Comparison of ENCODE assay signal across 18 cellular contexts in the genomic region with DNA sequence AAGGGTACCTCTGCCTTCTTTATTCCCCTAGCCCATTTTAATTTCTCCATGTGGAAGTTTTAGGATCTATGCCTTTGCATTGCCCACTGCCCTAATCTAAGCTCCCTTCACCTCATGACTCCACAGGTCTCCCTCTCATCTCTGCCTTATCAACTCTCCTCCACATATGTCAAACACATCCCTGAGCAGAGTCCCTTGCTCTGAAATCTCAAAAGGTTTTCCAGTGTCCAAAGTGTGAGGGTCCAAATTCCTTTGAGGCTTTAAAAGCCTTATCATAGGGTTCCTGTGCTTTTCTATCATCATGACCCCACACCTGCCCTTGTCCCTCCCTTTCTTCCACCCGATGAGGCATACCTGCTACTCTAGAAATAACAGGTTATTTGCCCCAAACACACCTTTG. TPM values are rescaled to one million over a fixed set of nuclear protein-coding genes. Genes with fewer than 3 reads are reported as not detected.
DNase-seq lines count a peak whose midpoint lies in the region; ATAC-seq, FAIRE-seq and TF ChIP-seq lines count a peak whose summit lies in the region.
"Had no signal": no experiment of that assay in that cellular context is flagged by ENCODE, and none has a peak within 500 bp of the region (broad histone marks: within the 10 kb centered on the region; RNA-seq: fewer than 3 reads in every experiment).

No MANE protein-coding gene starts in this region.

- intact Hi-C loops in left ventricle myocardium inferior (cut with micrococcal nuclease), result no loop called here
- intact Hi-C loops in IMR-90 (cut with micrococcal nuclease), result loop anchor here (5.0 to 10.0 kb wide), 3 partner anchors 255 to 862 kb away; no protein-coding TSS in a partner anchor

- no peak overlapping the region for H3K23ac ChIP-seq in IMR-90 (ENCODE audit: low read depth, low read length)

- H2BK5ac ChIP-seq in IMR-90 (ENCODE audit: low read depth, low read length, poor library complexity, severe bottlenecking), result no peak overlapping the region

- H2AK9ac ChIP-seq in IMR-90 (replicated peaks; ENCODE audit: low read depth, low read length, poor library complexity), result no peak overlapping the region

- H3K4me1 ChIP-seq in cardiac muscle cell (ENCODE audit: low read depth) (peaks cover 29% of the 10 kb centered on the region), left ventricle myocardium inferior (peaks cover 42% of the 10 kb centered on the region), IMR-90 (ENCODE audit: control insufficient read depth, insufficient read depth, low read length) (peaks cover 18% of the 10 kb centered on the region), small intestine (ENCODE audit: control insufficient read depth in 2 of 2, insufficient read depth in 1 of 2, low read depth in 1 of 2, low read length in 1 of 2) (peaks cover 0 to 6% of the 10 kb centered on the region in 2 donors)
- no peaks in the 10 kb centered on the region for H3K4me1 ChIP-seq in effector memory CD4-positive, alpha-beta T cell (ENCODE audit: control insufficient read depth, insufficient read depth, low read length, poor library complexity, severe bottlenecking)
- H3K4me1 ChIP-seq: HAP-1 had no signal

- in situ Hi-C loops in IMR-90 (cut with MboI; ENCODE audit: low sequenced_read_pairs), result loop anchor here (5.0 kb wide), 1 partner anchor 705 kb away; no protein-coding TSS in a partner anchor

- H3K4ac ChIP-seq in IMR-90 (ENCODE audit: low read depth, low read length), result peak overlapping the region; percentile 13; the same call in 1 of the 2 replicates

- no peaks in the 10 kb centered on the region for H3K27me3 ChIP-seq in cardiac muscle cell
- no peaks in the 10 kb centered on the region for H3K27me3 ChIP-seq in left ventricle myocardium inferior (ENCODE audit: low read depth)
- H3K27me3 ChIP-seq in IMR-90 (ENCODE audit: control insufficient read depth, insufficient read depth, low read length), result no peaks in the 10 kb centered on the region
- H3K27me3 ChIP-seq in small intestine (ENCODE audit: control insufficient read depth in 2 of 2, insufficient read depth in 2 of 2, low read length in 2 of 2), result no peaks in the 10 kb centered on the region
- no peaks in the 10 kb centered on the region for H3K27me3 ChIP-seq in effector memory CD4-positive, alpha-beta T cell (replicated peaks; ENCODE audit: control insufficient read depth, insufficient read depth, low read length, poor library complexity, severe bottlenecking)
- H3K27me3 ChIP-seq: BLaER1 treated with 17β-estradiol and CSF1 and Interleukin-3, amounts not matched to agents 10 nM and 100 nM had no signal

- H4K8ac ChIP-seq in IMR-90 (ENCODE audit: low read depth in 2 of 2, low read length in 2 of 2), result no peak overlapping the region

- no peak overlapping the region for H3K14ac ChIP-seq in IMR-90 (replicated peaks; ENCODE audit: low read depth, low read length)

- H2BK120ac ChIP-seq in IMR-90 (ENCODE audit: low read depth, low read length), result no peak overlapping the region

- H3K27ac ChIP-seq in cardiac muscle cell (peak overlapping the region; percentile 59), left ventricle myocardium inferior (replicated peaks) (no peak overlapping the region), IMR-90 (ENCODE audit: insufficient read depth, low read length) (no peak overlapping the region), small intestine (ENCODE audit: low read depth in 1 of 2, low read length in 1 of 2) (no peak overlapping the region)
- no peak overlapping the region for H3K27ac ChIP-seq in effector memory CD4-positive, alpha-beta T cell (ENCODE audit: insufficient read depth, low read length, poor library complexity, severe bottlenecking)
- H3K27ac ChIP-seq: BLaER1 treated with 17β-estradiol and CSF1 and Interleukin-3, amounts not matched to agents 10 nM and 100 nM had no signal

- dilution Hi-C loops in IMR-90 (cut with HindIII; ENCODE audit: low sequenced_read_pairs, unreplicated experiment), result no loop called here

- no peaks in the 10 kb centered on the region for H3K27me3 Mint-ChIP-seq in osteocyte (ENCODE audit: unreplicated experiment)
- H3K27me3 Mint-ChIP-seq: CD4-positive, CD25-positive, alpha-beta regulatory T cell had no signal

- H4K91ac ChIP-seq in IMR-90 (ENCODE audit: insufficient read depth, low read depth, low read length), result no peak overlapping the region

- no peak overlapping the region for H3K9ac ChIP-seq in IMR-90 (ENCODE audit: low read depth, low read length)

- no peak overlapping the region for H2AK5ac ChIP-seq in IMR-90 (ENCODE audit: low read depth, low read length)

- H3K9me1 ChIP-seq in IMR-90 (ENCODE audit: insufficient read depth, low read length), result peaks cover 13% of the 10 kb centered on the region

- TF ChIP-seq RAD21 in IMR-90 (IDR thresholded peaks at IDR 0.05; ENCODE audit: low read length), result no peak

- TF ChIP-seq POLR2A in IMR-90 (IDR thresholded peaks at IDR 0.05; ENCODE audit: low read depth, low read length), result no peak

- DNase-seq in cardiac muscle cell (ENCODE audit: low read depth in 1 of 2, low spot score in 1 of 2), result no peak
- no peak for DNase-seq in left ventricle myocardium inferior
- DNase-seq in IMR-90, result no peak
- DNase-seq in osteocyte (ENCODE audit: extremely low spot score, unreplicated experiment), result no peak
- DNase-seq in small intestine, result peak; percentile 59
- DNase-seq in effector memory CD4-positive, alpha-beta T cell, result no peak
- DNase-seq in DMS 273 (lab: John Stamatoyannopoulos, UW; ENCODE audit: unreplicated experiment), result no peak
- DNase-seq: 8988T; ACHN; Calu3; CD4-positive, CD25-positive, alpha-beta regulatory T cell; HFFc6 had no signal

- no peak for FAIRE-seq in small intestine (lab: Jason Lieb, UNC)
- FAIRE-seq: GM12878, H1, HTR-8/SVneo had no signal

- H3K4me1 Mint-ChIP-seq in osteocyte (ENCODE audit: unreplicated experiment), result peaks cover 37% of the 10 kb centered on the region

- no CpG with 5 or more reads among the region's 1 CpG for WGBS in IMR-90 (ENCODE audit: extremely low coverage in 2 of 2, insufficient read length in 1 of 2), 2 experiments
- 32 to 61% (median 35%) methylated on average over 1 of the region's 1 CpG for WGBS in small intestine, 3 donors

- POLR2A ChIA-PET in IMR-90 (lab: Charles Lee; ENCODE audit: unreplicated experiment), result no interaction called here

- H3K36me3 ChIP-seq in cardiac muscle cell (no peaks in the 10 kb centered on the region), left ventricle myocardium inferior (peaks cover 4% of the 10 kb centered on the region), IMR-90 (ENCODE audit: control insufficient read depth, insufficient read depth, low read length) (no peaks in the 10 kb centered on the region), small intestine (ENCODE audit: control insufficient read depth in 2 of 2, insufficient read depth in 2 of 2, low read length in 2 of 2) (no peaks in the 10 kb centered on the region)
- no peaks in the 10 kb centered on the region for H3K36me3 ChIP-seq in effector memory CD4-positive, alpha-beta T cell (ENCODE audit: control insufficient read depth, insufficient read depth, low read length)
- H3K36me3 ChIP-seq: HAP-1 had no signal

- H2BK15ac ChIP-seq in IMR-90 (ENCODE audit: low read depth, low read length), result no peak overlapping the region

- no peak overlapping the region for H3K56ac ChIP-seq in IMR-90 (ENCODE audit: extremely low read depth, insufficient read depth, low read length)

- CTCF ChIA-PET in IMR-90 (lab: Yijun Ruan, JAX), result no interaction called here

- BruUV-seq in IMR-90 (replicated peaks; lab: Mats Ljungman, UMichigan), result no TSS peak

- H3K18ac ChIP-seq in IMR-90 (ENCODE audit: low read depth, low read length), result no peak overlapping the region

- H3K4me3 ChIP-seq in cardiac muscle cell (no peak overlapping the region), left ventricle myocardium inferior (no peak overlapping the region), IMR-90 (ENCODE audit: insufficient read depth, low read depth, low read length) (no peak overlapping the region), small intestine (ENCODE audit: low read depth in 1 of 2, low read length in 2 of 2) (no peak overlapping the region)
- no peak overlapping the region for H3K4me3 ChIP-seq in effector memory CD4-positive, alpha-beta T cell (ENCODE audit: insufficient read depth, low read depth, low read length, poor library complexity, severe bottlenecking)
- H3K4me3 ChIP-seq: BLaER1 treated with 17β-estradiol and CSF1 and Interleukin-3, amounts not matched to agents 10 nM and 100 nM; GM12878; HAP-1 had no signal

- H3K27ac Mint-ChIP-seq in osteocyte (ENCODE audit: unreplicated experiment), result peak overlapping the region; percentile 47
- H3K27ac Mint-ChIP-seq: HFFc6 had no signal

- H2BK20ac ChIP-seq in IMR-90 (ENCODE audit: low read depth, low read length), result no peak overlapping the region

- H4K5ac ChIP-seq in IMR-90 (ENCODE audit: low read depth, low read length), result no peak overlapping the region

- 0 out of 4 replicates have a peak, but pooled peaks cover 0 to 6% of the 10 kb centered on the region in 2 experiments for H3K79me1 ChIP-seq in IMR-90 (ENCODE audit: low read depth in 1 of 2, low read length in 2 of 2)

- no peak overlapping the region for H3K4me2 ChIP-seq in IMR-90 (ENCODE audit: low read depth, low read length)

- H3K9me3 ChIP-seq in cardiac muscle cell (ENCODE audit: low read depth), result no peaks in the 10 kb centered on the region
- no peaks in the 10 kb centered on the region for H3K9me3 ChIP-seq in left ventricle myocardium inferior (replicated peaks)
- no peaks in the 10 kb centered on the region for H3K9me3 ChIP-seq in IMR-90 (ENCODE audit: control insufficient read depth, insufficient read depth, low read length)
- H3K9me3 ChIP-seq in small intestine (ENCODE audit: control insufficient read depth, low read depth), result no peaks in the 10 kb centered on the region
- no peaks in the 10 kb centered on the region for H3K9me3 ChIP-seq in effector memory CD4-positive, alpha-beta T cell (ENCODE audit: control insufficient read depth, low read length)
- H3K9me3 ChIP-seq: BLaER1 treated with 17β-estradiol and CSF1 and Interleukin-3, amounts not matched to agents 10 nM and 100 nM; HAP-1 had no signal

- H2AFZ ChIP-seq in IMR-90 (replicated peaks; ENCODE audit: low read length, poor library complexity), result no peak overlapping the region

- ATAC-seq in IMR-90 (ENCODE audit: low read depth), result no peak
- no peak for ATAC-seq in GM18858 (IDR thresholded peaks at IDR 0.05; ENCODE audit: unreplicated experiment)
- ATAC-seq: GM12878 had no signal

- TF ChIP-seq CTCF in cardiac muscle cell (IDR thresholded peaks at IDR 0.05; ENCODE audit: low read depth, low read length) (no peak), left ventricle myocardium inferior (IDR thresholded peaks at IDR 0.05; ENCODE audit: borderline replicate concordance) (no peak), IMR-90 (conservative IDR thresholded peaks at IDR 0.05; ENCODE audit: low read depth, low read length) (no peak), osteocyte (IDR thresholded peaks at IDR 0.05) (no peak)

- no peak overlapping the region for H3K4me3 Mint-ChIP-seq in osteocyte (ENCODE audit: unreplicated experiment)
- H3K4me3 Mint-ChIP-seq: CD4-positive, CD25-positive, alpha-beta regulatory T cell; HFFc6 had no signal

- H3K9me3 Mint-ChIP-seq in osteocyte (ENCODE audit: unreplicated experiment), result no peaks in the 10 kb centered on the region
- H3K9me3 Mint-ChIP-seq: CD4-positive, CD25-positive, alpha-beta regulatory T cell; HFFc6 had no signal

- peaks cover 6% of the 10 kb centered on the region for H3K36me3 Mint-ChIP-seq in osteocyte (ENCODE audit: unreplicated experiment)

- no peaks in the 10 kb centered on the region for H4K20me1 ChIP-seq in IMR-90 (ENCODE audit: insufficient read depth, low read length)
- H4K20me1 ChIP-seq: BLaER1 treated with 17β-estradiol and CSF1 and Interleukin-3, amounts not matched to agents 10 nM and 100 nM had no signal

RNA-seq across cellular contexts. Expression of gene SLC4A1AP, which starts 38.6 kb away (rescaled TPM):
- 30.2 and 34.8 TPM in 2 replicates for total RNA-seq in cardiac muscle cell
- 35.9 and 40.3 TPM in 2 replicates for polyA plus RNA-seq in cardiac muscle cell
- total RNA-seq in left ventricle myocardium inferior, result 21.3 TPM
- 11.7 and 17.8 TPM in 2 replicates for total RNA-seq in IMR-90 (2012; rRNA removed)
- 13.3 and 13.6 TPM in 2 replicates for polyA plus RNA-seq in IMR-90 (2012; rRNA removed)
- 4.5 and 5.5 TPM in 2 replicates for polyA plus RNA-seq in IMR-90 (2012; cell fraction: cytosol; rRNA removed)
- polyA plus RNA-seq in IMR-90 (2012; cell fraction: nucleus; rRNA removed; ENCODE audit: low replicate concordance), result 8.7 and 10.3 TPM in 2 replicates
- 20.5 and 20.7 TPM in 2 replicates for total RNA-seq in osteocyte
- 10 to 100 TPM; 11.6 to 14.6 (median 12.7) TPM for polyA plus RNA-seq in small intestine

RNA-seq across cellular contexts. Expression of gene SUPT7L, which starts 38.9 kb away (rescaled TPM):
- total RNA-seq in cardiac muscle cell (37.8 and 38.0 TPM in 2 replicates), left ventricle myocardium inferior (29.7 TPM), IMR-90 (2012; rRNA removed) (16.7 and 23.1 TPM in 2 replicates), osteocyte (37.9 and 41.2 TPM in 2 replicates)
- polyA plus RNA-seq in cardiac muscle cell (34.3 and 38.3 TPM in 2 replicates), IMR-90 (2012; rRNA removed) (31.3 and 33.4 TPM in 2 replicates), small intestine (10 to 100 TPM; 16.8 to 25.5 (median 20.7) TPM)
- polyA plus RNA-seq in IMR-90 (2012; cell fraction: cytosol; rRNA removed), result 12.7 and 15.6 TPM in 2 replicates
- polyA plus RNA-seq in IMR-90 (2012; cell fraction: nucleus; rRNA removed; ENCODE audit: low replicate concordance), result 61.5 and 126 TPM in 2 replicates
